Comparison of ENCODE assay signal across 2 cellular contexts in the genomic region with DNA sequence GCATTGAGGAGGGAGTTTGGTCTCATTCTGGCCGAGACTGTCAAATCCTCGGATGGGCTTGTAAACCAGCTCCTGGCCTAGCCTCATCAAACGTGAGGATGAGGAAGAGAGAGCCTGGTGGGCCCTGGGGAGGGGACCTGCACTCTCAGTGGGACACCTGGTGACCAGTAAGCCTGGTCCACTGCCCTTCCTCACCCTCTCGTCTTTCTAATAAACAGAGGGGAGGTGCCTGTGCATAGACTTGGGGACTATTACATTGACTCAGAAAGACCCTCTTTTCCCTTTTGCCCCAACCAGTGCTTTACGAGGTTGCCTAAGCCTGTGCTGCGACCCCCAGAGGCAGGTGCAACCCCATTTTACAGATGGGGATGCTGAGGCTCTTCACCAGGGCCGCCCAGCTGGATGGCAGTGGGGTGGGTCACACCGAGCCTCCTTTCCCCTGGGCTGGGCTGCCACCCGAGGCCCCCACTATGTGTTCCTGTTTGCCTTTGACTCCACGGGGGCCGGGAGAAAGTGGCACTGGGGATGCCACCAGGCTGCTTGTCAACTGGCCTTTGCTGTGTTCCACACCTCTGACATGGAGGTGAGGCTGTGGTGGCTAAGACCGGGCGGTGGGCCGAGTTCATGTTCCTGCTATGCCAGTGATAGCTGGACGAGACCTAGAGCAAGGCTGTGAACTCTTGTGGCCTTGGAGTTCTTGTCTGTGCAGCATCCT.
A peak's percentile ranks its signal among the peaks of the same experiment; 100 is the strongest.
TF ChIP-seq lines count a peak whose summit lies in the region.

No MANE protein-coding gene starts in this region.

TF ChIP-seq in HepG2, 621 proteins besides CTCF, POLR2A, EP300 and RAD21:
- TF ChIP-seq ZNF629 (CRISPR knock-in tag; conservative IDR thresholded peaks at IDR 0.05) (peak; percentile 45), ZNF468 (CRISPR knock-in tag; IDR thresholded peaks at IDR 0.05) (no peak)

TF ChIP-seq in H1, 55 proteins besides CTCF, POLR2A, EP300 and RAD21:
- TF ChIP-seq TCF12 (IDR thresholded peaks at IDR 0.05; ENCODE audit: low read depth, low read length), result no peak
- no peak for TF ChIP-seq CREB1 (IDR thresholded peaks at IDR 0.05)
- no peak for TF ChIP-seq SP1 (IDR thresholded peaks at IDR 0.05; ENCODE audit: low read depth, low read length)
